Comparison of ENCODE assay signal across 8 cellular contexts in genomic region chr11:96155627-96156378, GRCh38.
DNase-seq lines count a peak whose midpoint lies in the region; ATAC-seq and TF ChIP-seq lines count a peak whose summit lies in the region.

No MANE protein-coding gene starts in this region.

- TF ChIP-seq CTCF in GM10248 (IDR thresholded peaks at IDR 0.05; ENCODE audit: control extremely low read depth, extremely low read depth, low read depth, missing control alignments): peak; percentile 7
- TF ChIP-seq CTCF in thyroid gland (IDR thresholded peaks at IDR 0.05): peak in 1 of 6 experiments; percentile 24

- CTCF ChIA-PET in GM10248 (lab: Yijun Ruan, JAX): interaction anchor here (0.7 to 2.4 kb wide), 12 partner anchors 9 to 319 kb away, joined by 3 to 9 read pairs (median 4); no protein-coding TSS in a partner anchor

- peaks cover 76% of the 10 kb centered on the region for H3K4me1 ChIP-seq in GM23248 (ENCODE audit: insufficient read depth)
- peaks cover 28 to 39% of the 10 kb centered on the region in 2 donors for H3K4me1 ChIP-seq in thyroid gland

- no peak for ATAC-seq in GM18519 (IDR thresholded peaks at IDR 0.05; ENCODE audit: low FRiP score, unreplicated experiment)

- no peaks in the 10 kb centered on the region for H4K20me1 ChIP-seq in GM23248 (ENCODE audit: insufficient read depth)

- POLR2A ChIA-PET in GM10248 (lab: Yijun Ruan, JAX): no interaction called here

- H3K36me3 ChIP-seq in GM23248 (ENCODE audit: low read depth) (no peaks in the 10 kb centered on the region), thyroid gland (no peaks in the 10 kb centered on the region)

- peak overlapping the region; percentile 94 for H3K4me2 ChIP-seq in GM23248 (ENCODE audit: unreplicated experiment)

- H3K27ac ChIP-seq in GM23248 (peak overlapping the region; percentile 100), thyroid gland (peak overlapping the region; percentile 73 to 77 (median 74))

- intact Hi-C loops in thyroid gland (cut with DNase I): no loop called here

- H3K9me2 ChIP-seq in GM23248 (ENCODE audit: insufficient read depth): no peaks in the 10 kb centered on the region

- in situ Hi-C loops in GM23248 (cut with MboI): no loop called here

- peak overlapping the region; percentile 84 for H3K9ac ChIP-seq in GM23248

- peaks cover 77% of the 10 kb centered on the region for H3K79me2 ChIP-seq in GM23248 (ENCODE audit: insufficient read depth)

- H3K4me3 ChIP-seq in GM23248: peak overlapping the region; percentile 58
- H3K4me3 ChIP-seq in thyroid gland (replicated peaks in 1 of 3): no peak overlapping the region

- peaks cover 72% of the 10 kb centered on the region for H3F3A ChIP-seq in GM23248 (ENCODE audit: insufficient read depth)

- 2% methylated on average over 9 of the region's 9 CpGs for WGBS in GM23248 (ENCODE audit: low coverage in 1 of 2, low lambda C conversion rate in 2 of 2, missing lambda C conversion rate in 2 of 2), 2 experiments
- 56 to 77% methylated on average over 9 of the region's 9 CpGs for WGBS in thyroid gland, 2 donors

- H3K27me3 ChIP-seq in GM23248 (replicated peaks; ENCODE audit: insufficient read depth) (no peaks in the 10 kb centered on the region), thyroid gland (no peaks in the 10 kb centered on the region)

- no peak overlapping the region; the same call in 1 of the 2 replicates for H2AFZ ChIP-seq in GM23248

- TF ChIP-seq POLR2A in thyroid gland (IDR thresholded peaks at IDR 0.05): no peak

- peak; percentile 55 for DNase-seq in GM10248 (ENCODE audit: extremely low spot score)
- peak; percentile 98 for DNase-seq in GM23248
- DNase-seq in LoVo (ENCODE audit: low spot score): peak; percentile 32
- peak; percentile 78 to 84 for DNase-seq in activated T-cell treated with anti-CD3 and anti-CD28 coated beads, Interleukin-2, amount 50 U/mL, for 48 hours
- DNase-seq in fibroblast of the conjunctiva (ENCODE audit: low read depth): peak; percentile 91
- peak in 33 of 56 donors; percentile 4 to 54 (median 27) for DNase-seq in nucleus accumbens (lab: John Stamatoyannopoulos, UW)
- DNase-seq in thyroid gland: peak; percentile 44 to 49

- H3K9me3 ChIP-seq in GM23248 (ENCODE audit: low read depth): no peaks in the 10 kb centered on the region
- no peaks in the 10 kb centered on the region for H3K9me3 ChIP-seq in thyroid gland

Comparison
In these comparisons a context has a peak if more than half of its experiments do, and no peak if none do; other contexts are left out.
1. DNase-seq: peak in every context shown above with its lines; median percentile 98 in GM23248; 91 in fibroblast of the conjunctiva; 81 in activated T-cell treated with anti-CD3 and anti-CD28 coated beads, Interleukin-2, amount 50 U/mL, for 48 hours; 55 in GM10248; 46 in thyroid gland; 32 in LoVo; 27 in nucleus accumbens.